Comparison of ENCODE assay signal across 23 cellular contexts in the genomic region with DNA sequence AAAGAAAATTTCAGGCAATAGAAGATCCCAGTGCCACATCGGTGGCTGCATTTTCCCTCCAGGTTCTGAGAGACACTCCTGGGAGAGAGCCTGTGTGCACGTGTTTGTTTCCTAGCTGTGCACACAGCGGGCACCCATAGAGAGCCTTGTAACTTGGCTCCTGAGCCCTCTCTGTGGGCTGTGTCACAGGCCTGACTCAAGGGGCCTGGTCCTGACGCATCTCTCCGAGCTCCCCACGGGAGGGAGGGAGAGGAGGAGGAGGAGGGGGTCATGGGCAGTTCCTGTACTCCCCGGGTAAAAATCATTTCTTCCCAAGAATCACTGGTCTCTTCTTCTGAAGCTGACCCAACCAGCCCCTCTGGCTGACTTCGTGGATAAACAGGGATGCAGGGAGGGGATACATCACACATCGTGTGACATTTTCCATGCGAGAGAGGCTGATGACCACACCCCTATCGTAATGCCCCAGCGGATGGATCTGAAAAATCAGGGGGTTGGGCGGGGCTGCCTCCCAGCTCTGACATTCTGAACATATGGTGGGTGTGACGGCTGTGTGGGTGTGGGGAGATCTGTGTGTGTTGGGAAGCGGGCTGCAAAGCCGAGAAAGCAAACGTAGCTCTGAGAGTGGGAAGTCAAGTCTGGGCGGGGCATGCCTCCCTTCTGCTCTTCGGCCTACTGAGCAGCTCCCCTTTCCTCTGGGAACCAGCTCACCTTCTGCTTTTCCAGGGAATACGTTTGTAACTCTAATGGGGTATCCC.
A peak's percentile ranks its signal among the peaks of the same experiment; 100 is the strongest.
DNase-seq lines count a peak whose midpoint lies in the region; ATAC-seq and TF ChIP-seq lines count a peak whose summit lies in the region.
"Had no signal": no experiment of that assay in that cellular context is flagged by ENCODE, and none has a peak within 500 bp of the region (broad histone marks: within the 10 kb centered on the region; RNA-seq: fewer than 3 reads in every experiment).

No MANE protein-coding gene starts in this region.

- DNase-seq in cardiac septum (ENCODE audit: low spot score) (peak; percentile 44), left cardiac atrium (no peak), SW480 (ENCODE audit: low spot score) (peak; percentile 21), mesenteric fat pad (ENCODE audit: low spot score) (peak; percentile 68), GM23338 (ENCODE audit: low spot score) (no peak), HPDE6-E6E7 (ENCODE audit: extremely low spot score) (no peak), AG08395 (ENCODE audit: low spot score) (no peak)
- DNase-seq: activated CD4-positive, alpha-beta T cell treated with anti-CD3 and anti-CD28 coated beads, Interleukin-2, amount 10 ng/mL, durations not matched to agents 7 days and 5 days; activated CD8-positive, alpha-beta memory T cell treated with anti-CD3 and anti-CD28 coated beads, Interleukin-2, amount 10 ng/mL, durations not matched to agents 7 days and 5 days; effector CD8-positive, alpha-beta T cell; EL; KG1; NCI-H146; NK-92 treated with Interleukin-12 subunit alpha and Interleukin-12 subunit beta, amount 100 ng/mL, for 24 hours; stimulated activated naive CD8-positive, alpha-beta T cell treated with anti-CD3 and anti-CD28 coated beads, Interleukin-15, amount 100 ng/mL, for 72 hours; T-helper 2 cell; transverse colon had no signal

- peaks cover 2% of the 10 kb centered on the region for H3K9me3 Mint-ChIP-seq in GM23338
- H3K9me3 Mint-ChIP-seq: activated CD4-positive, alpha-beta T cell treated with anti-CD3 and anti-CD28 coated beads, Interleukin-2, amount 10 ng/mL, durations not matched to agents 7 days and 5 days; activated naive CD4-positive, alpha-beta T cell treated with anti-CD3 and anti-CD28 coated beads, Interleukin-2, amount 50 U/mL, for 72 hours; activated T-helper 1 cell treated with anti-CD3 and anti-CD28 coated beads, Interleukin-12 subunit alpha, Interleukin-12 subunit beta, Interleukin-2, Interleukin-4 antibody, amounts not matched to agents 30 ng/mL and 10 ng/mL and 1 ng/mL, durations not matched to agents 14 hours and 24 hours and 36 hours; stimulated activated naive CD8-positive, alpha-beta T cell treated with anti-CD3 and anti-CD28 coated beads, Interleukin-15, amount 100 ng/mL, for 72 hours had no signal

- peaks cover 9% of the 10 kb centered on the region for H3K4me1 Mint-ChIP-seq in GM23338

- no peak overlapping the region for H3K4me2 ChIP-seq in GM23338
- H3K4me2 ChIP-seq: A549 had no signal

- H3K27ac ChIP-seq in GM23338 (ENCODE audit: low read depth), result no peak overlapping the region
- H3K27ac ChIP-seq: A549, transverse colon had no signal

- H3K36me3 Mint-ChIP-seq in GM23338 (ENCODE audit: low read depth), result no peaks in the 10 kb centered on the region
- H3K36me3 Mint-ChIP-seq: activated CD8-positive, alpha-beta memory T cell treated with anti-CD3 and anti-CD28 coated beads, Interleukin-2, amount 10 ng/mL, durations not matched to agents 7 days and 5 days; activated naive CD4-positive, alpha-beta T cell treated with anti-CD3 and anti-CD28 coated beads, Interleukin-2, amount 50 U/mL, for 72 hours had no signal

- H3K9me2 ChIP-seq in GM23338 (ENCODE audit: insufficient read depth), result peaks cover 11% of the 10 kb centered on the region

- no peak overlapping the region for H3K4me3 ChIP-seq in GM23338
- H3K4me3 ChIP-seq: A549, transverse colon had no signal

- H3K4me3 Mint-ChIP-seq in GM23338, result no peak overlapping the region
- H3K4me3 Mint-ChIP-seq: activated CD4-positive, alpha-beta T cell treated with anti-CD3 and anti-CD28 coated beads, Interleukin-2, amount 10 ng/mL, durations not matched to agents 7 days and 5 days; activated CD8-positive, alpha-beta memory T cell treated with anti-CD3 and anti-CD28 coated beads, Interleukin-2, amount 10 ng/mL, durations not matched to agents 7 days and 5 days; activated T-helper 1 cell treated with anti-CD3 and anti-CD28 coated beads, Interleukin-12 subunit alpha, Interleukin-12 subunit beta, Interleukin-2, Interleukin-4 antibody, amounts not matched to agents 30 ng/mL and 10 ng/mL and 1 ng/mL, durations not matched to agents 14 hours and 24 hours and 36 hours; stimulated activated naive CD8-positive, alpha-beta T cell treated with anti-CD3 and anti-CD28 coated beads, Interleukin-15, amount 100 ng/mL, for 72 hours had no signal

- H3K36me3 ChIP-seq in GM23338 (ENCODE audit: insufficient read depth), result no peaks in the 10 kb centered on the region
- H3K36me3 ChIP-seq: transverse colon had no signal

- no peaks in the 10 kb centered on the region for H3K4me1 ChIP-seq in GM23338 (ENCODE audit: insufficient read depth)
- H3K4me1 ChIP-seq: A549, Caco-2 had no signal

- H3K27me3 ChIP-seq in GM23338 (ENCODE audit: insufficient read depth), result no peaks in the 10 kb centered on the region
- H3K27me3 ChIP-seq: transverse colon had no signal

- no peak overlapping the region for H3K27ac Mint-ChIP-seq in GM23338
- H3K27ac Mint-ChIP-seq: activated CD4-positive, alpha-beta T cell treated with anti-CD3 and anti-CD28 coated beads, Interleukin-2, amount 10 ng/mL, durations not matched to agents 7 days and 5 days; activated CD8-positive, alpha-beta memory T cell treated with anti-CD3 and anti-CD28 coated beads, Interleukin-2, amount 10 ng/mL, durations not matched to agents 7 days and 5 days; activated naive CD4-positive, alpha-beta T cell treated with anti-CD3 and anti-CD28 coated beads, Interleukin-2, amount 50 U/mL, for 72 hours; activated T-helper 1 cell treated with anti-CD3 and anti-CD28 coated beads, Interleukin-12 subunit alpha, Interleukin-12 subunit beta, Interleukin-2, Interleukin-4 antibody, amounts not matched to agents 30 ng/mL and 10 ng/mL and 1 ng/mL, durations not matched to agents 14 hours and 24 hours and 36 hours had no signal

- no peaks in the 10 kb centered on the region for H4K20me1 ChIP-seq in GM23338 (replicated peaks; ENCODE audit: insufficient read depth)

- no peak overlapping the region for H2AFZ ChIP-seq in GM23338

- no peaks in the 10 kb centered on the region for H3F3A ChIP-seq in GM23338 (replicated peaks; ENCODE audit: low read depth)

- ATAC-seq in left cardiac atrium (no peak), GM23338 (no peak), GM18511 (IDR thresholded peaks at IDR 0.05; ENCODE audit: unreplicated experiment) (no peak)
- ATAC-seq: A549; activated CD8-positive, alpha-beta memory T cell treated with anti-CD3 and anti-CD28 coated beads, Interleukin-2, amount 10 ng/mL, durations not matched to agents 7 days and 5 days; activated naive CD4-positive, alpha-beta T cell treated with anti-CD3 and anti-CD28 coated beads, Interleukin-2, amount 50 U/mL, for 72 hours; esophagus mucosa; stimulated activated naive CD8-positive, alpha-beta T cell treated with anti-CD3 and anti-CD28 coated beads, Interleukin-15, amount 100 ng/mL, for 72 hours had no signal

- H3K79me2 ChIP-seq in GM23338 (replicated peaks; ENCODE audit: insufficient read depth), result no peaks in the 10 kb centered on the region

- TF ChIP-seq CTCF in GM23338 (conservative IDR thresholded peaks at IDR 0.05; ENCODE audit: low read depth in 2 of 2), result no peak

- peaks cover 11% of the 10 kb centered on the region for H3K27me3 Mint-ChIP-seq in GM23338 (ENCODE audit: insufficient read depth, low read depth, poor library complexity)
- H3K27me3 Mint-ChIP-seq: activated CD4-positive, alpha-beta T cell treated with anti-CD3 and anti-CD28 coated beads, Interleukin-2, amount 10 ng/mL, durations not matched to agents 7 days and 5 days had no signal

- intact Hi-C loops in cardiac septum (cut with DNase I), result no loop called here
- intact Hi-C loops in left cardiac atrium (cut with DNase I), result no loop called here

TF ChIP-seq in GM23338, 12 proteins besides CTCF, POLR2A, EP300 and RAD21 (continues in another document):
- TF ChIP-seq, protein P1, sequence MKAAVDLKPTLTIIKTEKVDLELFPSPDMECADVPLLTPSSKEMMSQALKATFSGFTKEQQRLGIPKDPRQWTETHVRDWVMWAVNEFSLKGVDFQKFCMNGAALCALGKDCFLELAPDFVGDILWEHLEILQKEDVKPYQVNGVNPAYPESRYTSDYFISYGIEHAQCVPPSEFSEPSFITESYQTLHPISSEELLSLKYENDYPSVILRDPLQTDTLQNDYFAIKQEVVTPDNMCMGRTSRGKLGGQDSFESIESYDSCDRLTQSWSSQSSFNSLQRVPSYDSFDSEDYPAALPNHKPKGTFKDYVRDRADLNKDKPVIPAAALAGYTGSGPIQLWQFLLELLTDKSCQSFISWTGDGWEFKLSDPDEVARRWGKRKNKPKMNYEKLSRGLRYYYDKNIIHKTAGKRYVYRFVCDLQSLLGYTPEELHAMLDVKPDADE (IDR thresholded peaks at IDR 0.05), result no peak
- TF ChIP-seq EZH2 (IDR thresholded peaks at IDR 0.05; ENCODE audit: low read depth, unreplicated experiment) (no peak), STAT1 (IDR thresholded peaks at IDR 0.05; ENCODE audit: unreplicated experiment) (no peak), JUNB (IDR thresholded peaks at IDR 0.05; ENCODE audit: unreplicated experiment) (no peak), NANOG (IDR thresholded peaks at IDR 0.05; ENCODE audit: borderline replicate concordance) (no peak), ZNF114 (CRISPR knock-in tag; IDR thresholded peaks at IDR 0.05) (no peak), EZH2phosphoT487 (IDR thresholded peaks at IDR 0.05; ENCODE audit: unreplicated experiment) (no peak), CREB1 (CRISPR knock-in tag; IDR thresholded peaks at IDR 0.05; ENCODE audit: low read depth) (no peak), POLR2AphosphoS5 (IDR thresholded peaks at IDR 0.05; ENCODE audit: low read depth) (no peak), ZNF331 (CRISPR knock-in tag; IDR thresholded peaks at IDR 0.05; ENCODE audit: low read depth) (no peak)

Comparison
In these comparisons a context has a peak if more than half of its experiments do, and no peak if none do; other contexts are left out.
1. DNase-seq: peak in cardiac septum (single experiment), SW480 (single experiment) and mesenteric fat pad (single experiment); none in left cardiac atrium (single experiment), GM23338 (single experiment), HPDE6-E6E7 (single experiment) and AG08395 (single experiment).